Comparison of ENCODE assay signal across 7 cellular contexts in the genomic region with DNA sequence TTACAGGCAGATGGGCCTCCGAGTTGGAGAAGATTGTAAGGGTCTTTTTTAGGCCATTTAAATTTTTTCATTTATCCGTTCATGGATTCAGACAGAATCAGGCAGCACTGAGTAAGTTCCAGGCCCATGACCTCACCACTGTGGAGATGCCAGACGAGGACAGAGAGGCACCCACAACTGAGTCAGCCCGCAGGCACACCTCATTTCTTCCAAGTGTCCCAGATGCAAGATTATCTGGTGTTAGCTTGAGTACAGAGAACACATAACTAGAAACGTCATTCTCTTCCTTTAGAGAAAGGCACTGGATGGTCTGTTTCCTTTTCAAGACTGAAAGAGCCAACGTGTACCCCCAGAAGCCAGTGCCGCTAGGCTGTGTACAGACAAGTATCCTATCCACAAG. TPM values are rescaled to one million over a fixed set of nuclear protein-coding genes. Genes with fewer than 3 reads are reported as not detected.
DNase-seq lines count a peak whose midpoint lies in the region; ATAC-seq lines count a peak whose summit lies in the region.

No MANE protein-coding gene starts in this region.

- H3K9me3 Mint-ChIP-seq in stimulated activated naive B cell treated with anti-CD40 and anti-IgM and Interleukin-4, amounts not matched to agents 10 μg/mL and 1 μg/mL and 100 μg/mL, for 72 hours = peaks cover 5 to 6% of the 10 kb centered on the region in 2 donors

- H3K4me1 Mint-ChIP-seq in stimulated activated naive B cell treated with anti-CD40 and anti-IgM and Interleukin-4, amounts not matched to agents 10 μg/mL and 1 μg/mL and 100 μg/mL, for 72 hours = peaks cover 58 to 91% of the 10 kb centered on the region in 2 donors

- H3K27ac Mint-ChIP-seq in stimulated activated naive B cell treated with anti-CD40 and anti-IgM and Interleukin-4, amounts not matched to agents 10 μg/mL and 1 μg/mL and 100 μg/mL, for 72 hours = peak overlapping the region; percentile 80

- H3K4me3 Mint-ChIP-seq in stimulated activated naive B cell treated with anti-CD40 and anti-IgM and Interleukin-4, amounts not matched to agents 10 μg/mL and 1 μg/mL and 100 μg/mL, for 72 hours = no peak overlapping the region

- DNase-seq in HK-2 (ENCODE audit: unreplicated experiment) (peak; percentile 39), amniotic epithelial cell (ENCODE audit: low read depth) (peak; percentile 93), left ventricle myocardium superior (peak; percentile 42), NCI-H1092 treated with DMSO at 0.1 percent for 48 hours (lab: John Stamatoyannopoulos, UW) (no peak), NAMALWA (ENCODE audit: low spot score) (no peak), inferior parietal cortex (ENCODE audit: extremely low spot score) (no peak)
- no peak for DNase-seq in stimulated activated naive B cell treated with anti-CD40 and anti-IgM and Interleukin-4, amounts not matched to agents 10 μg/mL and 1 μg/mL and 100 μg/mL, for 72 hours

- H3K36me3 Mint-ChIP-seq in stimulated activated naive B cell treated with anti-CD40 and anti-IgM and Interleukin-4, amounts not matched to agents 10 μg/mL and 1 μg/mL and 100 μg/mL, for 72 hours = peaks cover 69 to 84% of the 10 kb centered on the region in 2 donors

- intact Hi-C loops in left ventricle myocardium superior (cut with micrococcal nuclease) = no loop called here

- no peaks in the 10 kb centered on the region for H3K27me3 Mint-ChIP-seq in stimulated activated naive B cell treated with anti-CD40 and anti-IgM and Interleukin-4, amounts not matched to agents 10 μg/mL and 1 μg/mL and 100 μg/mL, for 72 hours

- ATAC-seq in left ventricle myocardium superior = peak; percentile 75
- ATAC-seq in stimulated activated naive B cell treated with anti-CD40 and anti-IgM and Interleukin-4, amounts not matched to agents 10 μg/mL and 1 μg/mL and 100 μg/mL, for 72 hours (replicated peaks) = no peak

RNA-seq across cellular contexts. Expression of a gene that starts 16.9 kb away (rescaled TPM):
- 20.6 TPM for total RNA-seq in left ventricle myocardium superior

RNA-seq across cellular contexts. Expression of a gene that starts 19.0 kb away (rescaled TPM):
- total RNA-seq in left ventricle myocardium superior = 124 TPM

Comparison
In these comparisons a context has a peak if more than half of its experiments do, and no peak if none do; other contexts are left out.
1. DNase-seq: peak in HK-2 (single experiment), amniotic epithelial cell (single experiment) and left ventricle myocardium superior (single experiment); none in stimulated activated naive B cell treated with anti-CD40 and anti-IgM and Interleukin-4, amounts not matched to agents 10 μg/mL and 1 μg/mL and 100 μg/mL, for 72 hours (single experiment), NCI-H1092 treated with DMSO at 0.1 percent for 48 hours (single experiment), NAMALWA (single experiment) and inferior parietal cortex (single experiment).